ENCODE assay signal across 15 cellular contexts in the genomic region with DNA sequence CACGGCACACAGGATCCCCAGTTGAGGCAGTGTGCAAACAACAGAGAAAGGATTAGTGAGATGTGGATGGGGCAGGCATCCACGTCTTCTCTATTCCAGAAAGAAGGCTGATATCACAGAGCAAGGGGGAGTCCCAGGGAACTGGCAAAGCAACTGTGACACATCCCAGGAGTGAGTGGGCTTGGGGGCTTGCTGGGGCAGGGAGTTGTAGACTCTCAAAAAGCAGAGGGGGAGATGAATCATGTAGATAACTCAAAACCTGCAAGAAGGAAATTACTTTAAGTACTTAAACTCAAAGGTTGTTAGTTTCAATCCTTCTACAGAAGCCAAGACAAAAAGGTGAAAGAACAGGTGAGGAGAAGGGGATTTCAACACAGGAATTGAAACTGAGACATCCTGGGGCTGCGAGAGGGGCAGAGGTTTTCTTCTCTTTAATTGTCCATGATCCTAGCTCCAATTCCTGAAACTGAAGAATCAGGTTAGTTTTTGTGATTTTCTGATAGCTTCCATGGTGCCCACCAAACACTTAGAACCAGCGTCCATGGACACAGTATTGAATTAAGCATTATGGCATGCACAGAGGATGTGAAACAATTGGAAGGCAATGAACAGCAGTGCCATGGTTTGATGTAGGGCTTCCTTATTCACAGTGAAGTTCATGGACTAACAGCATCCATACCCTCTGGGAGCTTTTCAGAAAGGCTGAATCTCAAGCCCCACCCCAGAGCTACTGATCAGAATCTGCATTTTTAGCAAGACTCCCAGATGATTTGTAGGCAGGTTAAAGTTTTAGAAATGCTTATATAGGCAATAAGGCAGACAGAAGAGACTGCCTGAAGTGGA. TPM values are rescaled to one million over a fixed set of nuclear protein-coding genes. Genes with fewer than 3 reads are reported as not detected.
DNase-seq lines count a peak whose midpoint lies in the region; ATAC-seq and TF ChIP-seq lines count a peak whose summit lies in the region.
"Had no signal": no experiment of that assay in that cellular context is flagged by ENCODE, and none has a peak within 500 bp of the region (broad histone marks: within the 10 kb centered on the region; RNA-seq: fewer than 3 reads in every experiment).

No MANE protein-coding gene starts in this region.

- H3K27me3 Mint-ChIP-seq in natural killer cell treated with Interleukin-12 subunit alpha and Interleukin-12 subunit beta and Interleukin-15 and Interleukin-18, amount 100 ng/mL, for 72 hours: peaks cover 0 to 3% of the 10 kb centered on the region in 2 donors
- H3K27me3 Mint-ChIP-seq in natural killer cell (ENCODE audit: low read depth in 2 of 2): no peaks in the 10 kb centered on the region
- H3K27me3 Mint-ChIP-seq in stimulated activated naive CD8-positive, alpha-beta T cell treated with anti-CD3 and anti-CD28 coated beads, Interleukin-15, amount 100 ng/mL, for 72 hours: no peaks in the 10 kb centered on the region

- DNase-seq in natural killer cell treated with Interleukin-12 subunit alpha and Interleukin-12 subunit beta and Interleukin-15 and Interleukin-18, amount 100 ng/mL, for 72 hours (ENCODE audit: low spot score): no peak
- DNase-seq in natural killer cell (no peak), lower lobe of right lung (no peak), right cardiac atrium (no peak)
- peak; percentile 84 to 91 for DNase-seq in activated CD4-positive, alpha-beta T cell treated with anti-CD3 and anti-CD28 coated beads, Interleukin-2, amount 50 U/mL, for 48 hours
- peak; percentile 70 to 86 for DNase-seq in stimulated activated naive CD8-positive, alpha-beta T cell treated with anti-CD3 and anti-CD28 coated beads, Interleukin-15, amount 100 ng/mL, for 72 hours
- DNase-seq: brain microvascular endothelial cell, NCI-H1694 treated with DMSO at 0.1 percent for 48 hours, small intestine, T1000 had no signal

- peaks cover 3% of the 10 kb centered on the region for H3K9me3 Mint-ChIP-seq in natural killer cell treated with Interleukin-12 subunit alpha and Interleukin-12 subunit beta and Interleukin-15 and Interleukin-18, amount 100 ng/mL, for 72 hours
- H3K9me3 Mint-ChIP-seq in natural killer cell: no peaks in the 10 kb centered on the region
- H3K9me3 Mint-ChIP-seq in stimulated activated naive CD8-positive, alpha-beta T cell treated with anti-CD3 and anti-CD28 coated beads, Interleukin-15, amount 100 ng/mL, for 72 hours: no peaks in the 10 kb centered on the region

- H3K4me1 Mint-ChIP-seq in natural killer cell treated with Interleukin-12 subunit alpha and Interleukin-12 subunit beta and Interleukin-15 and Interleukin-18, amount 100 ng/mL, for 72 hours (ENCODE audit: low read depth in 2 of 2): peaks cover 49 to 79% of the 10 kb centered on the region in 2 donors
- peaks cover 35 to 50% of the 10 kb centered on the region in 2 donors for H3K4me1 Mint-ChIP-seq in natural killer cell
- peaks cover 76% of the 10 kb centered on the region for H3K4me1 Mint-ChIP-seq in stimulated activated naive CD8-positive, alpha-beta T cell treated with anti-CD3 and anti-CD28 coated beads, Interleukin-15, amount 100 ng/mL, for 72 hours

- intact Hi-C loops in natural killer cell (cut with micrococcal nuclease): no loop called here
- intact Hi-C loops in lower lobe of right lung (cut with DNase I): no loop called here
- intact Hi-C loops in right cardiac atrium (cut with DNase I): no loop called here

- peak overlapping the region; percentile 86 to 88 for H3K27ac Mint-ChIP-seq in natural killer cell treated with Interleukin-12 subunit alpha and Interleukin-12 subunit beta and Interleukin-15 and Interleukin-18, amount 100 ng/mL, for 72 hours
- peak overlapping the region in 1 of 2 donors; percentile 6 for H3K27ac Mint-ChIP-seq in natural killer cell
- H3K27ac Mint-ChIP-seq in stimulated activated naive CD8-positive, alpha-beta T cell treated with anti-CD3 and anti-CD28 coated beads, Interleukin-15, amount 100 ng/mL, for 72 hours: peak overlapping the region; percentile 67 to 75

- peak; percentile 81 to 92 for ATAC-seq in natural killer cell treated with Interleukin-12 subunit alpha and Interleukin-12 subunit beta and Interleukin-15 and Interleukin-18, amount 100 ng/mL, for 72 hours
- ATAC-seq in natural killer cell (no peak), lower lobe of right lung (no peak), HG03139 (IDR thresholded peaks at IDR 0.05; ENCODE audit: unreplicated experiment) (no peak), HG02763 (IDR thresholded peaks at IDR 0.05; ENCODE audit: unreplicated experiment) (no peak), right cardiac atrium (no peak)
- peak; percentile 94 for ATAC-seq in stimulated activated naive CD8-positive, alpha-beta T cell treated with anti-CD3 and anti-CD28 coated beads, Interleukin-15, amount 100 ng/mL, for 72 hours

- H3K27ac ChIP-seq in lower lobe of right lung (peak overlapping the region; percentile 15), right cardiac atrium (ENCODE audit: low read length) (no peak overlapping the region)
- H3K27ac ChIP-seq: brain microvascular endothelial cell had no signal

- no peaks in the 10 kb centered on the region for H3K36me3 Mint-ChIP-seq in natural killer cell treated with Interleukin-12 subunit alpha and Interleukin-12 subunit beta and Interleukin-15 and Interleukin-18, amount 100 ng/mL, for 72 hours
- no peaks in the 10 kb centered on the region for H3K36me3 Mint-ChIP-seq in natural killer cell

- H3K4me3 ChIP-seq in lower lobe of right lung (no peak overlapping the region), right cardiac atrium (ENCODE audit: low read length) (no peak overlapping the region)

- H3K36me3 ChIP-seq in lower lobe of right lung: no peaks in the 10 kb centered on the region
- H3K36me3 ChIP-seq: brain microvascular endothelial cell had no signal

- H3K27me3 ChIP-seq in lower lobe of right lung (ENCODE audit: low read depth): no peaks in the 10 kb centered on the region
- H3K27me3 ChIP-seq in right cardiac atrium (ENCODE audit: control insufficient read depth, insufficient read depth): no peaks in the 10 kb centered on the region
- H3K27me3 ChIP-seq: brain microvascular endothelial cell had no signal

- H3K9me3 ChIP-seq in lower lobe of right lung: no peaks in the 10 kb centered on the region
- H3K9me3 ChIP-seq in right cardiac atrium (ENCODE audit: control insufficient read depth, low read length): no peaks in the 10 kb centered on the region

- H3K4me1 ChIP-seq in lower lobe of right lung: peaks cover 18% of the 10 kb centered on the region
- H3K4me1 ChIP-seq in right cardiac atrium (ENCODE audit: control insufficient read depth, insufficient read depth, low read length): peaks cover 3% of the 10 kb centered on the region

- 64% methylated on average over 4 of the region's 4 CpGs for WGBS in right cardiac atrium

- TF ChIP-seq CTCF in natural killer cell (IDR thresholded peaks at IDR 0.05): no peak
- TF ChIP-seq CTCF in lower lobe of right lung (IDR thresholded peaks at IDR 0.05): no peak

- peak overlapping the region; percentile 76 for H3K4me3 Mint-ChIP-seq in natural killer cell treated with Interleukin-12 subunit alpha and Interleukin-12 subunit beta and Interleukin-15 and Interleukin-18, amount 100 ng/mL, for 72 hours
- no peak overlapping the region for H3K4me3 Mint-ChIP-seq in natural killer cell
- peak overlapping the region; percentile 74 to 77 for H3K4me3 Mint-ChIP-seq in stimulated activated naive CD8-positive, alpha-beta T cell treated with anti-CD3 and anti-CD28 coated beads, Interleukin-15, amount 100 ng/mL, for 72 hours

RNA-seq across cellular contexts. Expression of a gene that starts 52.0 kb away (rescaled TPM):
- 1 to 10 TPM in 1 of 2 donors, under 1 TPM in 1; 0.55 to 4.3 TPM for total RNA-seq in natural killer cell treated with Interleukin-12 subunit alpha and Interleukin-12 subunit beta and Interleukin-15 and Interleukin-18, amount 100 ng/mL, for 72 hours
- total RNA-seq in natural killer cell (10 to 100 TPM in 1 of 3 donors, 1 to 10 TPM in 1, not detected in 1; 1.5 to 36.7 TPM), lower lobe of right lung (not detected), right cardiac atrium (not detected)
- polyA plus RNA-seq in right cardiac atrium: not detected
- total RNA-seq: epithelial cell of proximal tubule, myocyte, urinary bladder had no signal
- polyA plus RNA-seq: small intestine, urinary bladder had no signal

RNA-seq across cellular contexts. Expression of a gene that starts 59.7 kb away (rescaled TPM):
- 1 to 10 TPM in 1 of 2 donors, under 1 TPM in 1; 0.48 to 2.5 TPM for total RNA-seq in natural killer cell treated with Interleukin-12 subunit alpha and Interleukin-12 subunit beta and Interleukin-15 and Interleukin-18, amount 100 ng/mL, for 72 hours
- total RNA-seq in natural killer cell: 1 to 10 TPM in 2 of 3 donors, under 1 TPM in 1; 0.21 to 9.8 (median 1.7) TPM
- total RNA-seq in lower lobe of right lung: 15.8 TPM
- 1 to 10 TPM in 3 of 4 donors, under 1 TPM in 1; 0.42 to 2.5 (median 1.7) TPM for total RNA-seq in right cardiac atrium
- polyA plus RNA-seq in right cardiac atrium: 0.43 TPM
- total RNA-seq: epithelial cell of proximal tubule, myocyte had no signal

Comparison
In these comparisons a context has a peak if more than half of its experiments do, and no peak if none do; other contexts are left out.
1. ATAC-seq: peak in natural killer cell treated with Interleukin-12 subunit alpha and Interleukin-12 subunit beta and Interleukin-15 and Interleukin-18, amount 100 ng/mL, for 72 hours (2 of 2) and stimulated activated naive CD8-positive, alpha-beta T cell treated with anti-CD3 and anti-CD28 coated beads, Interleukin-15, amount 100 ng/mL, for 72 hours (single experiment); none in natural killer cell (0 of 3), lower lobe of right lung (0 of 2), HG03139 (single experiment), HG02763 (single experiment) and right cardiac atrium (0 of 2).
2. DNase-seq: peak in activated CD4-positive, alpha-beta T cell treated with anti-CD3 and anti-CD28 coated beads, Interleukin-2, amount 50 U/mL, for 48 hours (2 of 2) and stimulated activated naive CD8-positive, alpha-beta T cell treated with anti-CD3 and anti-CD28 coated beads, Interleukin-15, amount 100 ng/mL, for 72 hours (2 of 2); none in natural killer cell treated with Interleukin-12 subunit alpha and Interleukin-12 subunit beta and Interleukin-15 and Interleukin-18, amount 100 ng/mL, for 72 hours (single experiment), natural killer cell (single experiment), lower lobe of right lung (single experiment) and right cardiac atrium (0 of 3).